10 cellular contexts compared by ENCODE assay signal in the genomic region with DNA sequence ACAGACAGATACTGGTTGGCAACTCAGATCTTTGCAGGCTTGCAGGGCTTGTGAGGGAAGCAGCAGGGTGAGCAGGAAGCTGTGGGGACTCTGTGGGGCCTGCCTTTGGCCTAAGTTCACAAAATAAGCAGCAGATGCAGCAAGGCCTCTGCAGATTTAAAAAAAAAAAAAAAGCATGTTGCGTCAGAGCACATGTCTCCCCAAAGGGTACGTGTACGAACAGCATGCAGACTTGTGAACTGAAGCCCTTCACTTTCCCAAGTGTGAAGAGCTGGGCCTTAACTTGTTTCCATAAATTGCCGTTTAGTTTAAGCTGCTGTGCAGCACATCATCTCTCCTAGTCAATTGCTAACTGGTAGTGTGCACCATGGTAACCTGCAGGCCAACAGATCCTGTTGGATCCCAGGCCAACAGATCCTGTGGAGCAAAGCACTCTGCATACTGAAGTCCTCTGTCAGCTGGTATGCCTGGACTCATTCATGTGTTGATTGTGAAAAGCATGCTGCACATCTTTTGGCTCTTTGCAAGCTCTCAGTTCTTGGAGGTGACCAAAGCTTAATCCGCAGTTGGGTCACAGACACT. TPM values are rescaled to one million over a fixed set of nuclear protein-coding genes. Genes with fewer than 3 reads are reported as not detected.
DNase-seq lines count a peak whose midpoint lies in the region; ATAC-seq, FAIRE-seq and TF ChIP-seq lines count a peak whose summit lies in the region.
"Had no signal": no experiment of that assay in that cellular context is flagged by ENCODE, and none has a peak within 500 bp of the region (broad histone marks: within the 10 kb centered on the region; RNA-seq: fewer than 3 reads in every experiment).

No MANE protein-coding gene starts in this region.

- peak; percentile 13 for DNase-seq in stimulated activated CD4-positive, alpha-beta T cell treated with anti-CD3 and anti-CD28 coated beads, Interleukin-1b, Interleukin-23, amount 100 ng/mL, for 48 hours
- no peak for DNase-seq in stimulated activated CD4-positive, alpha-beta T cell treated with anti-CD3 and anti-CD28 coated beads, Interleukin-4, amount 100 ng/mL, for 24 hours
- DNase-seq in activated CD4-positive, alpha-beta memory T cell treated with anti-CD3 and anti-CD28 coated beads for 36 hours, result peak; percentile 41
- DNase-seq in left cardiac atrium (no peak), upper lobe of right lung (no peak), GM12892 (ENCODE audit: insufficient read length) (no peak), DMS114 treated with DMSO at 0.1 percent for 48 hours (lab: John Stamatoyannopoulos, UW; ENCODE audit: unreplicated experiment) (no peak)
- DNase-seq: COR-L47, NCI-H2081 treated with DMSO at 0.1 percent for 48 hours had no signal

- H3K4me3 ChIP-seq in upper lobe of right lung, result no peak overlapping the region

- H3K36me3 ChIP-seq in upper lobe of right lung, result no peaks in the 10 kb centered on the region

- TF ChIP-seq POLR2A in GM12892 (IDR thresholded peaks at IDR 0.05; ENCODE audit: low read depth, low read length), result no peak

- no peak for FAIRE-seq in GM12892 (lab: Jason Lieb, UNC)

- H3K27me3 ChIP-seq in upper lobe of right lung, result no peaks in the 10 kb centered on the region

- intact Hi-C loops in activated CD4-positive, alpha-beta memory T cell treated with anti-CD3 and anti-CD28 coated beads for 36 hours (cut with micrococcal nuclease), result loop anchor here (1.0 to 10.0 kb wide), 3 partner anchors 11 to 1501 kb away; a partner anchor contains a TSS
- intact Hi-C loops in left cardiac atrium (cut with DNase I), result no loop called here
- intact Hi-C loops in upper lobe of right lung (cut with DNase I), result no loop called here

- peak; percentile 18 to 58 for ATAC-seq in left cardiac atrium
- ATAC-seq in upper lobe of right lung, result peak; percentile 51
- no peak for ATAC-seq in HG03432 (IDR thresholded peaks at IDR 0.05; ENCODE audit: unreplicated experiment)

- CTCF ChIA-PET in activated CD4-positive, alpha-beta memory T cell treated with anti-CD3 and anti-CD28 coated beads for 36 hours (lab: Charles Lee), result interaction anchor here (0.8 to 2.6 kb wide), 6 partner anchors 23 to 204 kb away, joined by 3 to 14 read pairs (median 5); no protein-coding TSS in a partner anchor

- peak overlapping the region; percentile 74 for H3K4me3 Mint-ChIP-seq in activated CD4-positive, alpha-beta memory T cell treated with anti-CD3 and anti-CD28 coated beads for 36 hours

- H3K4me1 ChIP-seq in upper lobe of right lung, result no peaks in the 10 kb centered on the region

- TF ChIP-seq CTCF in upper lobe of right lung (IDR thresholded peaks at IDR 0.05), result no peak

- H3K27ac Mint-ChIP-seq in activated CD4-positive, alpha-beta memory T cell treated with anti-CD3 and anti-CD28 coated beads for 36 hours, result peak overlapping the region; percentile 87

- no peaks in the 10 kb centered on the region for H3K27me3 Mint-ChIP-seq in activated CD4-positive, alpha-beta memory T cell treated with anti-CD3 and anti-CD28 coated beads for 36 hours

- H3K4me1 Mint-ChIP-seq in activated CD4-positive, alpha-beta memory T cell treated with anti-CD3 and anti-CD28 coated beads for 36 hours (ENCODE audit: low read depth), result peaks cover 59% of the 10 kb centered on the region

- no peaks in the 10 kb centered on the region for H3K9me3 Mint-ChIP-seq in activated CD4-positive, alpha-beta memory T cell treated with anti-CD3 and anti-CD28 coated beads for 36 hours

- POLR2A ChIA-PET in activated CD4-positive, alpha-beta memory T cell treated with anti-CD3 and anti-CD28 coated beads for 36 hours (lab: Charles Lee), result interaction anchor here (1.1 kb wide), 2 partner anchors 11 to 680 kb away, joined by 4 to 5 read pairs; a partner anchor contains a TSS

- no peaks in the 10 kb centered on the region for H3K36me3 Mint-ChIP-seq in activated CD4-positive, alpha-beta memory T cell treated with anti-CD3 and anti-CD28 coated beads for 36 hours

- H3K9me3 ChIP-seq in upper lobe of right lung, result no peaks in the 10 kb centered on the region

- H3K27ac ChIP-seq in upper lobe of right lung, result no peak overlapping the region

RNA-seq across cellular contexts. Expression of a gene that starts 10.8 kb away (rescaled TPM):
- total RNA-seq in activated CD4-positive, alpha-beta memory T cell treated with anti-CD3 and anti-CD28 coated beads for 36 hours, result 10 to 100 TPM; 66.4 to 66.6 TPM
- total RNA-seq in left cardiac atrium (10 to 100 TPM; 36.3 to 40.7 TPM), upper lobe of right lung (45.2 TPM)
- 35.7 TPM for polyA plus RNA-seq in GM12892 (2012; ENCODE audit: missing spikeins)

Comparison
In these comparisons a context has a peak if more than half of its experiments do, and no peak if none do; other contexts are left out.
1. DNase-seq: peak in stimulated activated CD4-positive, alpha-beta T cell treated with anti-CD3 and anti-CD28 coated beads, Interleukin-1b, Interleukin-23, amount 100 ng/mL, for 48 hours (single experiment) and activated CD4-positive, alpha-beta memory T cell treated with anti-CD3 and anti-CD28 coated beads for 36 hours (single experiment); none in stimulated activated CD4-positive, alpha-beta T cell treated with anti-CD3 and anti-CD28 coated beads, Interleukin-4, amount 100 ng/mL, for 24 hours (single experiment), left cardiac atrium (single experiment), upper lobe of right lung (single experiment), GM12892 (single experiment) and DMS114 treated with DMSO at 0.1 percent for 48 hours (single experiment).